ENCODE assay signal across 15 cellular contexts in genomic region chr19:3107658-3108057, GRCh38. TPM values are rescaled to one million over a fixed set of nuclear protein-coding genes. Genes with fewer than 3 reads are reported as not detected.
"Had no signal": no experiment of that assay in that cellular context is flagged by ENCODE, and none has a peak within 500 bp of the region (broad histone marks: within the 10 kb centered on the region; RNA-seq: fewer than 3 reads in every experiment).

No MANE protein-coding gene starts in this region.

- H3K4me3 Mint-ChIP-seq: activated CD8-positive, alpha-beta T cell treated with anti-CD3 and anti-CD28 coated beads for 36 hours; activated T-cell treated with anti-CD3 and anti-CD28 coated beads, Interleukin-2, amount 50 U/mL, for 72 hours; memory B cell; neural crest cell; stimulated activated memory B cell treated with anti-CD40 and anti-IgM and Interleukin-4, amounts not matched to agents 10 μg/mL and 1 μg/mL and 100 μg/mL, for 72 hours had no signal

- H3K27me3 ChIP-seq: pancreas, right atrium auricular region had no signal

- H3K9me3 ChIP-seq: pancreas, right atrium auricular region had no signal

- H3K36me3 ChIP-seq: pancreas had no signal

- H3K27ac ChIP-seq: pancreas, right atrium auricular region had no signal

- H3K27ac Mint-ChIP-seq: activated CD8-positive, alpha-beta T cell treated with anti-CD3 and anti-CD28 coated beads for 36 hours; activated T-cell treated with anti-CD3 and anti-CD28 coated beads, Interleukin-2, amount 50 U/mL, for 72 hours; memory B cell; stimulated activated memory B cell treated with anti-CD40 and anti-IgM and Interleukin-4, amounts not matched to agents 10 μg/mL and 1 μg/mL and 100 μg/mL, for 72 hours had no signal

- H3K9me3 Mint-ChIP-seq: activated CD8-positive, alpha-beta T cell treated with anti-CD3 and anti-CD28 coated beads for 36 hours; activated T-cell treated with anti-CD3 and anti-CD28 coated beads, Interleukin-2, amount 50 U/mL, for 72 hours; memory B cell; neural crest cell; stimulated activated memory B cell treated with anti-CD40 and anti-IgM and Interleukin-4, amounts not matched to agents 10 μg/mL and 1 μg/mL and 100 μg/mL, for 72 hours had no signal

- H3K36me3 Mint-ChIP-seq: memory B cell; stimulated activated memory B cell treated with anti-CD40 and anti-IgM and Interleukin-4, amounts not matched to agents 10 μg/mL and 1 μg/mL and 100 μg/mL, for 72 hours had no signal

- H3K4me3 ChIP-seq: pancreas, right atrium auricular region had no signal

- ATAC-seq: activated CD8-positive, alpha-beta T cell treated with anti-CD3 and anti-CD28 coated beads for 36 hours; activated T-cell treated with anti-CD3 and anti-CD28 coated beads, Interleukin-2, amount 50 U/mL, for 72 hours; left lobe of liver; pancreas; stimulated activated memory B cell treated with anti-CD40 and anti-IgM and Interleukin-4, amounts not matched to agents 10 μg/mL and 1 μg/mL and 100 μg/mL, for 72 hours had no signal

- DNase-seq: activated CD4-positive, alpha-beta T cell treated with anti-CD3 and anti-CD28 coated beads for 4 hours; activated CD8-positive, alpha-beta memory T cell treated with anti-CD3 and anti-CD28 coated beads, Interleukin-2, amount 50 U/mL, for 4 hours; activated CD8-positive, alpha-beta T cell treated with anti-CD3 and anti-CD28 coated beads for 36 hours; activated T-cell treated with anti-CD3 and anti-CD28 coated beads, Interleukin-2, amount 50 U/mL, for 72 hours; foreskin melanocyte; head of caudate nucleus; pancreas; stimulated activated CD4-positive, alpha-beta T cell treated with anti-CD3 and anti-CD28 coated beads, Interleukin-1b, Interleukin-23, amount 100 ng/mL, for 48 hours; SW 1271 had no signal

- H3K27me3 Mint-ChIP-seq: activated CD8-positive, alpha-beta T cell treated with anti-CD3 and anti-CD28 coated beads for 36 hours had no signal

RNA-seq across cellular contexts. Expression of gene GNA15, which starts 28.2 kb away (rescaled TPM):
- total RNA-seq: endothelial cell of umbilical vein, neural crest cell had no signal
